In genomic region chr1:83194610-83195009, GRCh38 we compare ENCODE assay signal across 4 cellular contexts.
DNase-seq lines count a peak whose midpoint lies in the region; ATAC-seq, FAIRE-seq and TF ChIP-seq lines count a peak whose summit lies in the region.
"Not testable (repeated sequence)": the region's sequence is repeated elsewhere in the genome, so short reads cannot be mapped to it uniquely, and the experiment has no call there.

No MANE protein-coding gene starts in this region.

- in situ Hi-C loops in GM12878 (cut with MboI) = not testable (repeated sequence)

- not testable (repeated sequence) for H3K9me3 ChIP-seq in GM12878 (replicated peaks; ENCODE audit: control insufficient read depth, insufficient read depth, low read length)

- H3K4me3 ChIP-seq in GM12878 = not testable (repeated sequence)

- FAIRE-seq in GM12892 (lab: Jason Lieb, UNC) (peak; percentile 46), H54 (lab: Jason Lieb, UNC) (peak; percentile 85), GM12878 (lab: Jason Lieb, UNC) (peak; percentile 56)

- POLR2A ChIA-PET in GM12878 (lab: Charles Lee) = not testable (repeated sequence)

- H2AFZ ChIP-seq in GM12878 (ENCODE audit: control insufficient read depth, low read depth, low read length) = not testable (repeated sequence)

- not testable (repeated sequence) for TF ChIP-seq CTCF in GM12878 (IDR thresholded peaks at IDR 0.05 in 2 of 3, conservative IDR thresholded peaks at IDR 0.05 in 1 of 3; ENCODE audit: control insufficient read depth in 2 of 3, extremely low read depth in 1 of 3, insufficient read depth in 1 of 3, low read depth in 3 of 3, low read length in 3 of 3); foreskin keratinocyte (conservative IDR thresholded peaks at IDR 0.05)

- CTCF ChIA-PET in GM12878 (lab: Yijun Ruan, JAX) = not testable (repeated sequence)

- TF ChIP-seq EP300 in GM12878 (IDR thresholded peaks at IDR 0.05; ENCODE audit: borderline replicate concordance in 1 of 2, control insufficient read depth in 1 of 2, low read depth in 2 of 2, low read length in 2 of 2) = not testable (repeated sequence)

- intact Hi-C loops in GM12878 (cut with micrococcal nuclease; ENCODE audit: unreplicated experiment) = not testable (repeated sequence)

- WGBS in GM12878 (ENCODE audit: insufficient coverage, insufficient replicate concordance, low lambda C conversion rate, missing lambda C conversion rate) = 0% methylated on average over 1 of the region's 1 CpG

- not testable (repeated sequence) for TF ChIP-seq RAD21 in GM12878 (IDR thresholded peaks at IDR 0.05; ENCODE audit: insufficient read depth, low read depth, low read length)

- not testable (repeated sequence) for H3K4me2 ChIP-seq in GM12878 (ENCODE audit: control insufficient read depth, insufficient read depth)

- SMC1A ChIA-PET in GM12878 (lab: Charles Lee; ENCODE audit: uncharacterized antibody, unreplicated experiment) = not testable (repeated sequence)

- ATAC-seq in GM12878 = not testable (repeated sequence)
- ATAC-seq in foreskin keratinocyte = peak; percentile 31

- not testable (repeated sequence) for TF ChIP-seq POLR2A in GM12892 (IDR thresholded peaks at IDR 0.05; ENCODE audit: low read depth, low read length); H54 (IDR thresholded peaks at IDR 0.05; ENCODE audit: low read depth, low read length); GM12878 (IDR thresholded peaks at IDR 0.05; ENCODE audit: low read depth, low read length)

- H3K27ac ChIP-seq in GM12878 (ENCODE audit: control insufficient read depth, insufficient read depth); foreskin keratinocyte: not testable (repeated sequence)

- not testable (repeated sequence) for H3K9ac ChIP-seq in GM12878 (ENCODE audit: control insufficient read depth, insufficient read depth, low read length)

- H3K36me3 ChIP-seq in GM12878 (ENCODE audit: control insufficient read depth in 2 of 2, insufficient read depth in 2 of 2, low read length in 1 of 2) = not testable (repeated sequence)

- RAD21 ChIA-PET in GM12878 (lab: Charles Lee; ENCODE audit: unreplicated experiment) = not testable (repeated sequence)

- not testable (repeated sequence) for BruUV-seq in GM12878 (replicated peaks; lab: Mats Ljungman, UMichigan)

- H4K20me1 ChIP-seq in GM12878 (ENCODE audit: control insufficient read depth, insufficient read depth) = not testable (repeated sequence)

- H3K79me2 ChIP-seq in GM12878 (ENCODE audit: control insufficient read depth, insufficient read depth, low read length) = not testable (repeated sequence)

- not testable (repeated sequence) for DNase-seq in GM12892 (ENCODE audit: insufficient read length); H54 (ENCODE audit: insufficient read length, low spot score); GM12878 (ENCODE audit: low read depth, low spot score); foreskin keratinocyte

- H3K4me1 ChIP-seq in GM12878 (ENCODE audit: control insufficient read depth, insufficient read depth, low read length); foreskin keratinocyte: not testable (repeated sequence)

- not testable (repeated sequence) for H3K27me3 ChIP-seq in GM12878 (replicated peaks in 1 of 2; ENCODE audit: control insufficient read depth in 2 of 2, insufficient read depth in 2 of 2, low read length in 1 of 2); foreskin keratinocyte
